In the genomic region with DNA sequence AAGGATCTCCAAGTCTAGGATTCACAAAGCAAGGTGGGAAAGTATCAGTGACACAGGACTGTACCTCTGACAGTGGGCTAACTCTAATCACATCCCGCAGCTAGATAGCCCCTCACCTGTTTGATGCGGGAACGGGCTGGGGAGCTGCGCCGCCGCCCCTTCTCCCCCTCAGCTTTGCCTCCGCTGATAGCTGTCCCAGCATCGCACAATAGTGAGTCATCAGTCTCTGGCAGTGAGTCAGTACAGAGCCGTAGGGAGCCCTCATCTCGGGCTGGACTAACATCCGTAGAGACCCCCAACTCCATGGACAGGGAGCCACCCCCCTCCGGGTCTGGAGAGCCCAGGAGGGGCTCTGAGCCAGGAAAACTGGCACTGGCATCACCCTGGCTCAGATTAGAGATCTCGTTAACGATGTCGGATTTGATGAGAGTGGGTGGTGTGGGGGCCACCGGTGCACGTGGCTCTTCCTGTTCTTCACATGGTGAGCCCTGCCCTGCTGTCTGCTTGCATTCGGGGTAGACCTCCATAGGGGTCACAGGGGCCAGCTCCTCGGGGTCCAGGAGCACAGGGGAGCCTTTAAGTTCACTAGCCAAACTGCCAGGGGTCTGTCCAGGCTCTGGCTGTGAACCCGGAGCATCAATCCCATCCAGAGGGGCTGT, we compare ENCODE assay signal across 12 cellular contexts. TPM values are rescaled to one million over a fixed set of nuclear protein-coding genes. Genes with fewer than 3 reads are reported as not detected.
A peak's percentile ranks its signal among the peaks of the same experiment; 100 is the strongest.
DNase-seq lines count a peak whose midpoint lies in the region; ATAC-seq, FAIRE-seq and TF ChIP-seq lines count a peak whose summit lies in the region.
"Had no signal": no experiment of that assay in that cellular context is flagged by ENCODE, and none has a peak within 500 bp of the region (broad histone marks: within the 10 kb centered on the region; RNA-seq: fewer than 3 reads in every experiment).

No MANE protein-coding gene starts in this region.

- H3K27me3 ChIP-seq in HepG2 (ENCODE audit: control insufficient read depth in 1 of 2, insufficient read depth in 2 of 2, low read length in 2 of 2), result no peaks in the 10 kb centered on the region
- no peaks in the 10 kb centered on the region for H3K27me3 ChIP-seq in right lobe of liver
- H3K27me3 ChIP-seq in small intestine (ENCODE audit: control insufficient read depth in 2 of 2, insufficient read depth in 2 of 2, low read length in 2 of 2), result no peaks in the 10 kb centered on the region
- H3K27me3 ChIP-seq: thyroid gland had no signal

- TF ChIP-seq CTCF in HepG2 (CRISPR knock-in tag; IDR thresholded peaks at IDR 0.05) (no peak), right lobe of liver (IDR thresholded peaks at IDR 0.05) (no peak)

- H3K27ac ChIP-seq in HepG2 (ENCODE audit: extremely low read length, insufficient read depth, low read length), result no peak overlapping the region
- no peak overlapping the region for H3K27ac ChIP-seq in right lobe of liver
- no peak overlapping the region for H3K27ac ChIP-seq in small intestine (ENCODE audit: low read depth in 1 of 2, low read length in 1 of 2)
- H3K27ac ChIP-seq: HL-60, thyroid gland had no signal

- in situ Hi-C loops in HepG2 (cut with HindIII; ENCODE audit: extremely low pct_ligation_motif_present, low pct_unique_long_range_greater_than_20kb), result no loop called here

- peaks cover 73 to 96% of the 10 kb centered on the region in 2 experiments for H3K36me3 ChIP-seq in HepG2 (replicated peaks in 1 of 2; ENCODE audit: control insufficient read depth in 1 of 2, insufficient read depth in 2 of 2, low read length in 2 of 2)
- peaks cover 13 to 89% (median 54%) of the 10 kb centered on the region in 4 donors for H3K36me3 ChIP-seq in right lobe of liver
- peaks cover 36 to 58% of the 10 kb centered on the region in 2 donors for H3K36me3 ChIP-seq in small intestine (ENCODE audit: control insufficient read depth in 2 of 2, insufficient read depth in 2 of 2, low read length in 2 of 2)

- no peak for ATAC-seq in HepG2
- no peak for ATAC-seq in right lobe of liver
- ATAC-seq in GM19467 (IDR thresholded peaks at IDR 0.05; ENCODE audit: unreplicated experiment), result no peak
- ATAC-seq in GM19397 (IDR thresholded peaks at IDR 0.05; ENCODE audit: unreplicated experiment), result no peak
- ATAC-seq: activated CD4-positive, alpha-beta T cell treated with anti-CD3 and anti-CD28 coated beads for 36 hours; activated T-cell treated with anti-CD3 and anti-CD28 coated beads, Interleukin-2, amount 50 U/mL, for 4 hours had no signal

- no peak for TF ChIP-seq POLR2A in HepG2 (IDR thresholded peaks at IDR 0.05; ENCODE audit: insufficient read depth in 1 of 2, low read depth in 2 of 2, low read length in 2 of 2)
- no peak for TF ChIP-seq POLR2A in right lobe of liver (IDR thresholded peaks at IDR 0.05)

- no peak for TF ChIP-seq RAD21 in HepG2 (CRISPR knock-in tag; IDR thresholded peaks at IDR 0.05)

- H3K4me2 ChIP-seq in HepG2 (ENCODE audit: low read depth, low read length), result no peak overlapping the region

- CTCF ChIA-PET in HepG2 (lab: Yijun Ruan, JAX; ENCODE audit: low intra/inter-chr PET ratio, low total read pairs), result no interaction called here

- intact Hi-C loops in HepG2 (cut with micrococcal nuclease; ENCODE audit: unreplicated experiment) (no loop called here), right lobe of liver (cut with DNase I) (no loop called here)

- H2AFZ ChIP-seq in HepG2 (ENCODE audit: low read length), result no peak overlapping the region

- TF ChIP-seq EP300 in HepG2 (IDR thresholded peaks at IDR 0.05; ENCODE audit: low read depth in 2 of 2, low read length in 2 of 2) (no peak), HepG2 (CRISPR knock-in tag; IDR thresholded peaks at IDR 0.05; ENCODE audit: borderline replicate concordance) (no peak)

- H4K20me1 ChIP-seq in HepG2 (ENCODE audit: insufficient read depth, low read length), result peaks cover 14% of the 10 kb centered on the region; the same call in 1 of the 2 replicates

- no peak for FAIRE-seq in HepG2 (lab: Jason Lieb, UNC)
- no peak for FAIRE-seq in small intestine (lab: Jason Lieb, UNC)

- WGBS in HepG2 (ENCODE audit: low lambda C conversion rate), result 98% methylated on average over 13 of the region's 20 CpGs
- WGBS in right lobe of liver (ENCODE audit: insufficient coverage, low coverage, low lambda C conversion rate, missing lambda C conversion rate), result 100% methylated on average over 3 of the region's 20 CpGs
- WGBS in small intestine, 3 donors, result 88 to 92% (median 89%) methylated on average over 20 of the region's 20 CpGs

- H3K9ac ChIP-seq in HepG2 (ENCODE audit: insufficient read depth, low read depth, low read length), result no peak overlapping the region

- POLR2A ChIA-PET in HepG2 (lab: Yijun Ruan, JAX), result no interaction called here

- no TSS peak for BruUV-seq in HepG2 (replicated peaks; lab: Mats Ljungman, UMichigan)

- H3K9me3 ChIP-seq in HepG2 (ENCODE audit: low read length), result no peaks in the 10 kb centered on the region
- no peaks in the 10 kb centered on the region for H3K9me3 ChIP-seq in right lobe of liver
- H3K9me3 ChIP-seq in small intestine (ENCODE audit: control insufficient read depth, low read depth), result no peaks in the 10 kb centered on the region
- H3K9me3 ChIP-seq: thyroid gland had no signal

- peaks cover 2% of the 10 kb centered on the region for H3K79me2 ChIP-seq in HepG2 (ENCODE audit: insufficient read depth, low read length)

- H3K4me3 ChIP-seq in HepG2 (replicated peaks in 1 of 3; ENCODE audit: insufficient read depth in 1 of 3, low read depth in 2 of 3, low read length in 3 of 3), result no peak overlapping the region
- no peak overlapping the region for H3K4me3 ChIP-seq in right lobe of liver
- H3K4me3 ChIP-seq in small intestine (ENCODE audit: low read depth in 1 of 2, low read length in 2 of 2), result no peak overlapping the region
- H3K4me3 ChIP-seq: thyroid gland had no signal

- DNase-seq in HepG2 (ENCODE audit: low spot score) (no peak), right lobe of liver (no peak), astrocyte of the hippocampus (ENCODE audit: low read depth, low spot score) (peak; percentile 88), hepatic stellate cell (ENCODE audit: low spot score) (peak; percentile 97), cortex of kidney (lab: John Stamatoyannopoulos, UW) (no peak), small intestine (no peak)
- DNase-seq: activated CD4-positive, alpha-beta T cell treated with anti-CD3 and anti-CD28 coated beads for 36 hours; activated T-cell treated with anti-CD3 and anti-CD28 coated beads, Interleukin-2, amount 50 U/mL, for 4 hours; thyroid gland had no signal

- H3K4me1 ChIP-seq in HepG2 (ENCODE audit: insufficient read depth, low read length) (no peaks in the 10 kb centered on the region), right lobe of liver (peaks cover 0 to under 1% (median 0%) of the 10 kb centered on the region in 4 donors), small intestine (ENCODE audit: control insufficient read depth in 2 of 2, insufficient read depth in 1 of 2, low read depth in 1 of 2, low read length in 1 of 2) (no peaks in the 10 kb centered on the region)
- H3K4me1 ChIP-seq: thyroid gland had no signal

RNA-seq across cellular contexts. Expression of gene KMT2D, which starts 10.9 kb away (rescaled TPM):
- 10.4 and 25.7 TPM in 2 replicates for total RNA-seq in HepG2 (2016; rRNA removed; fragmentation: Illumina TruSeq; extraction: Trizol)
- 3.8 and 5.1 TPM in 2 replicates for total RNA-seq in HepG2 (2016; cell fraction: cytosol; rRNA removed; fragmentation: Illumina TruSeq; extraction: Trizol; ENCODE audit: low read depth)
- total RNA-seq in HepG2 (2016; cell fraction: insoluble cytoplasmic fraction; rRNA removed; fragmentation: Illumina TruSeq; extraction: Trizol), result 9.4 and 20.2 TPM in 2 replicates
- total RNA-seq in HepG2 (2016; cell fraction: membrane; rRNA removed; fragmentation: Illumina TruSeq; extraction: Trizol), result 7.5 and 9.1 TPM in 2 replicates
- 25.5 and 28.3 TPM in 2 replicates for total RNA-seq in HepG2 (2016; cell fraction: nucleus; rRNA removed; fragmentation: Illumina TruSeq; extraction: Trizol)
- polyA plus RNA-seq in HepG2 (2011; rRNA removed), result 8.1 and 8.2 TPM in 2 replicates
- 5.0 and 6.5 TPM in 2 replicates for polyA plus RNA-seq in HepG2 (2011; cell fraction: cytosol; rRNA removed)
- polyA plus RNA-seq in HepG2 (2011; cell fraction: nucleus; rRNA removed), result 41.1 and 48.4 TPM in 2 replicates
- polyA plus RNA-seq in HepG2 (2012), result 20.0 and 20.6 TPM in 2 replicates
- polyA plus RNA-seq in HepG2 (2016; cell fraction: cytosol; fragmentation: Illumina TruSeq; extraction: Trizol; ENCODE audit: low read depth), result 0.52 and 0.66 TPM in 2 replicates
- 18.4 and 23.1 TPM in 2 replicates for polyA plus RNA-seq in HepG2 (2016; cell fraction: insoluble cytoplasmic fraction; fragmentation: Illumina TruSeq; extraction: Trizol; ENCODE audit: low read depth)
- 1.3 and 2.4 TPM in 2 replicates for polyA plus RNA-seq in HepG2 (2016; cell fraction: membrane; fragmentation: Illumina TruSeq; extraction: Trizol; ENCODE audit: low read depth)
- polyA plus RNA-seq in HepG2 (2016; cell fraction: nucleus; fragmentation: Illumina TruSeq; extraction: Trizol; ENCODE audit: insufficient read depth, low read depth), result 78.2 and 102 TPM in 2 replicates
- polyA minus RNA-seq in HepG2 (2011; rRNA and poly(A)+ RNA removed; ENCODE audit: low replicate concordance), result 12.2 and 28.0 TPM in 2 replicates
- polyA minus RNA-seq in HepG2 (2011; cell fraction: cytosol; rRNA and poly(A)+ RNA removed), result 19.4 and 23.5 TPM in 2 replicates
- 32.2 and 33.3 TPM in 2 replicates for polyA minus RNA-seq in HepG2 (2011; cell fraction: nucleus; rRNA and poly(A)+ RNA removed)
- 10 to 100 TPM; 28.6 to 35.4 (median 33.3) TPM for total RNA-seq in right lobe of liver
- 10 to 100 TPM in 2 of 3 donors, 1 to 10 TPM in 1; 5.4 to 34.8 (median 10.7) TPM for polyA plus RNA-seq in small intestine

RNA-seq across cellular contexts. Expression of gene RHEBL1, which starts 20.1 kb away (rescaled TPM):
- total RNA-seq in HepG2 (2016; rRNA removed; fragmentation: Illumina TruSeq; extraction: Trizol) (1.4 and 1.6 TPM in 2 replicates), right lobe of liver (under 1 TPM in 5 of 6 experiments, not detected in 1; 0.17 to 0.60 (median 0.43) TPM)
- 0.71 and 0.79 TPM in 2 replicates for total RNA-seq in HepG2 (2016; cell fraction: cytosol; rRNA removed; fragmentation: Illumina TruSeq; extraction: Trizol; ENCODE audit: low read depth)
- 1.5 and 1.9 TPM in 2 replicates for total RNA-seq in HepG2 (2016; cell fraction: insoluble cytoplasmic fraction; rRNA removed; fragmentation: Illumina TruSeq; extraction: Trizol)
- total RNA-seq in HepG2 (2016; cell fraction: membrane; rRNA removed; fragmentation: Illumina TruSeq; extraction: Trizol), result 0.62 and 1.0 TPM in 2 replicates
- total RNA-seq in HepG2 (2016; cell fraction: nucleus; rRNA removed; fragmentation: Illumina TruSeq; extraction: Trizol), result 0.75 and 1.0 TPM in 2 replicates
- polyA plus RNA-seq in HepG2 (2011; rRNA removed) (2.5 and 2.9 TPM in 2 replicates), small intestine (1 to 10 TPM in 2 of 3 donors, not detected in 1; 1.2 to 1.4 TPM)
- polyA plus RNA-seq in HepG2 (2011; cell fraction: cytosol; rRNA removed), result 2.7 and 2.8 TPM in 2 replicates
- polyA plus RNA-seq in HepG2 (2011; cell fraction: nucleus; rRNA removed), result 2.0 and 2.7 TPM in 2 replicates
- 2.3 and 3.2 TPM in 2 replicates for polyA plus RNA-seq in HepG2 (2012)
- polyA plus RNA-seq in HepG2 (2016; cell fraction: cytosol; fragmentation: Illumina TruSeq; extraction: Trizol; ENCODE audit: low read depth), result 0.21 and 0.42 TPM in 2 replicates
- 1.2 and 1.3 TPM in 2 replicates for polyA plus RNA-seq in HepG2 (2016; cell fraction: insoluble cytoplasmic fraction; fragmentation: Illumina TruSeq; extraction: Trizol; ENCODE audit: low read depth)
- polyA plus RNA-seq in HepG2 (2016; cell fraction: membrane; fragmentation: Illumina TruSeq; extraction: Trizol; ENCODE audit: low read depth), result 0.52 and 0.79 TPM in 2 replicates
- 1.3 and 1.8 TPM in 2 replicates for polyA plus RNA-seq in HepG2 (2016; cell fraction: nucleus; fragmentation: Illumina TruSeq; extraction: Trizol; ENCODE audit: insufficient read depth, low read depth)
- 4.3 TPM in 2 replicates for polyA minus RNA-seq in HepG2 (2011; rRNA and poly(A)+ RNA removed; ENCODE audit: low replicate concordance)
- polyA minus RNA-seq in HepG2 (2011; cell fraction: cytosol; rRNA and poly(A)+ RNA removed), result 0.88 and 0.89 TPM in 2 replicates
- 0.62 and 0.90 TPM in 2 replicates for polyA minus RNA-seq in HepG2 (2011; cell fraction: nucleus; rRNA and poly(A)+ RNA removed)

RNA-seq across cellular contexts. Expression of gene PRKAG1, which starts 31.1 kb away (rescaled TPM):
- total RNA-seq in HepG2 (2016; rRNA removed; fragmentation: Illumina TruSeq; extraction: Trizol) (32.8 and 37.6 TPM in 2 replicates), right lobe of liver (10 to 100 TPM; 24.8 to 36.2 (median 30.1) TPM)
- total RNA-seq in HepG2 (2016; cell fraction: cytosol; rRNA removed; fragmentation: Illumina TruSeq; extraction: Trizol; ENCODE audit: low read depth), result 9.1 and 11.2 TPM in 2 replicates
- total RNA-seq in HepG2 (2016; cell fraction: insoluble cytoplasmic fraction; rRNA removed; fragmentation: Illumina TruSeq; extraction: Trizol), result 30.6 and 39.9 TPM in 2 replicates
- 19.3 and 21.1 TPM in 2 replicates for total RNA-seq in HepG2 (2016; cell fraction: membrane; rRNA removed; fragmentation: Illumina TruSeq; extraction: Trizol)
- total RNA-seq in HepG2 (2016; cell fraction: nucleus; rRNA removed; fragmentation: Illumina TruSeq; extraction: Trizol), result 16.7 and 19.6 TPM in 2 replicates
- polyA plus RNA-seq in HepG2 (2011; rRNA removed) (21.2 and 26.1 TPM in 2 replicates), small intestine (10 to 100 TPM; 50.0 to 60.6 (median 60.5) TPM)
- 18.5 and 26.3 TPM in 2 replicates for polyA plus RNA-seq in HepG2 (2011; cell fraction: cytosol; rRNA removed)
- polyA plus RNA-seq in HepG2 (2011; cell fraction: nucleus; rRNA removed), result 8.8 and 11.6 TPM in 2 replicates
- polyA plus RNA-seq in HepG2 (2012), result 20.2 and 21.7 TPM in 2 replicates
- polyA plus RNA-seq in HepG2 (2016; cell fraction: cytosol; fragmentation: Illumina TruSeq; extraction: Trizol; ENCODE audit: low read depth), result 7.6 and 8.8 TPM in 2 replicates
- 38.7 and 40.2 TPM in 2 replicates for polyA plus RNA-seq in HepG2 (2016; cell fraction: insoluble cytoplasmic fraction; fragmentation: Illumina TruSeq; extraction: Trizol; ENCODE audit: low read depth)
- 14.5 and 16.2 TPM in 2 replicates for polyA plus RNA-seq in HepG2 (2016; cell fraction: membrane; fragmentation: Illumina TruSeq; extraction: Trizol; ENCODE audit: low read depth)
- polyA plus RNA-seq in HepG2 (2016; cell fraction: nucleus; fragmentation: Illumina TruSeq; extraction: Trizol; ENCODE audit: insufficient read depth, low read depth), result 24.6 and 24.9 TPM in 2 replicates
- polyA minus RNA-seq in HepG2 (2011; rRNA and poly(A)+ RNA removed; ENCODE audit: low replicate concordance), result 11.5 and 73.4 TPM in 2 replicates
- polyA minus RNA-seq in HepG2 (2011; cell fraction: cytosol; rRNA and poly(A)+ RNA removed), result 7.8 and 9.5 TPM in 2 replicates
- polyA minus RNA-seq in HepG2 (2011; cell fraction: nucleus; rRNA and poly(A)+ RNA removed), result 11.6 TPM in 2 replicates

RNA-seq across cellular contexts. Expression of gene DHH, which starts 44.9 kb away (rescaled TPM):
- total RNA-seq in HepG2 (2016; rRNA removed; fragmentation: Illumina TruSeq; extraction: Trizol) (not detected in 2 replicates), right lobe of liver (under 1 TPM in 3 of 6 experiments, not detected in 3; 0.04 to 0.13 (median 0.07) TPM)
- total RNA-seq in HepG2 (2016; cell fraction: cytosol; rRNA removed; fragmentation: Illumina TruSeq; extraction: Trizol; ENCODE audit: low read depth), result not detected in 2 replicates
- not detected in 2 replicates for total RNA-seq in HepG2 (2016; cell fraction: insoluble cytoplasmic fraction; rRNA removed; fragmentation: Illumina TruSeq; extraction: Trizol)
- total RNA-seq in HepG2 (2016; cell fraction: membrane; rRNA removed; fragmentation: Illumina TruSeq; extraction: Trizol), result not detected in 2 replicates
- total RNA-seq in HepG2 (2016; cell fraction: nucleus; rRNA removed; fragmentation: Illumina TruSeq; extraction: Trizol), result not detected in 2 replicates
- polyA plus RNA-seq in HepG2 (2011; rRNA removed) (not detected in 2 replicates), small intestine (1 to 10 TPM in 1 of 3 donors, not detected in 2; 2.3 TPM)
- not detected in 2 replicates for polyA plus RNA-seq in HepG2 (2011; cell fraction: cytosol; rRNA removed)
- 0.03 and 0.10 TPM in 2 replicates for polyA plus RNA-seq in HepG2 (2011; cell fraction: nucleus; rRNA removed)
- not detected in 2 replicates for polyA plus RNA-seq in HepG2 (2012)
- polyA plus RNA-seq in HepG2 (2016; cell fraction: cytosol; fragmentation: Illumina TruSeq; extraction: Trizol; ENCODE audit: low read depth), result not detected in 2 replicates
- not detected in 2 replicates for polyA plus RNA-seq in HepG2 (2016; cell fraction: insoluble cytoplasmic fraction; fragmentation: Illumina TruSeq; extraction: Trizol; ENCODE audit: low read depth)
- polyA plus RNA-seq in HepG2 (2016; cell fraction: membrane; fragmentation: Illumina TruSeq; extraction: Trizol; ENCODE audit: low read depth), result not detected in 2 replicates
- not detected in 2 replicates for polyA plus RNA-seq in HepG2 (2016; cell fraction: nucleus; fragmentation: Illumina TruSeq; extraction: Trizol; ENCODE audit: insufficient read depth, low read depth)
- 0.07 TPM in 1 of 2 replicates, not detected in the other for polyA minus RNA-seq in HepG2 (2011; rRNA and poly(A)+ RNA removed; ENCODE audit: low replicate concordance)
- polyA minus RNA-seq in HepG2 (2011; cell fraction: cytosol; rRNA and poly(A)+ RNA removed), result not detected in 2 replicates
- polyA minus RNA-seq in HepG2 (2011; cell fraction: nucleus; rRNA and poly(A)+ RNA removed), result 0.12 TPM in 1 of 2 replicates, not detected in the other
- total RNA-seq: activated CD4-positive, alpha-beta T cell treated with anti-CD3 and anti-CD28 coated beads for 36 hours had no signal

RNA-seq across cellular contexts. Expression of gene DDN, which starts 50.5 kb away (rescaled TPM):
- 0.51 and 0.53 TPM in 2 replicates for total RNA-seq in HepG2 (2016; rRNA removed; fragmentation: Illumina TruSeq; extraction: Trizol)
- 0.20 TPM in 1 of 2 replicates, not detected in the other for total RNA-seq in HepG2 (2016; cell fraction: cytosol; rRNA removed; fragmentation: Illumina TruSeq; extraction: Trizol; ENCODE audit: low read depth)
- total RNA-seq in HepG2 (2016; cell fraction: insoluble cytoplasmic fraction; rRNA removed; fragmentation: Illumina TruSeq; extraction: Trizol), result 0.43 and 0.54 TPM in 2 replicates
- total RNA-seq in HepG2 (2016; cell fraction: membrane; rRNA removed; fragmentation: Illumina TruSeq; extraction: Trizol), result 0.46 and 0.52 TPM in 2 replicates
- total RNA-seq in HepG2 (2016; cell fraction: nucleus; rRNA removed; fragmentation: Illumina TruSeq; extraction: Trizol), result 0.34 and 0.62 TPM in 2 replicates
- polyA plus RNA-seq in HepG2 (2011; rRNA removed), result 0.24 and 0.33 TPM in 2 replicates
- polyA plus RNA-seq in HepG2 (2011; cell fraction: cytosol; rRNA removed), result 0.21 and 0.34 TPM in 2 replicates
- 0.47 and 0.83 TPM in 2 replicates for polyA plus RNA-seq in HepG2 (2011; cell fraction: nucleus; rRNA removed)
- polyA plus RNA-seq in HepG2 (2012), result 0.48 and 0.69 TPM in 2 replicates
- 0.20 and 0.28 TPM in 2 replicates for polyA plus RNA-seq in HepG2 (2016; cell fraction: cytosol; fragmentation: Illumina TruSeq; extraction: Trizol; ENCODE audit: low read depth)
- 0.58 and 0.73 TPM in 2 replicates for polyA plus RNA-seq in HepG2 (2016; cell fraction: insoluble cytoplasmic fraction; fragmentation: Illumina TruSeq; extraction: Trizol; ENCODE audit: low read depth)
- polyA plus RNA-seq in HepG2 (2016; cell fraction: membrane; fragmentation: Illumina TruSeq; extraction: Trizol; ENCODE audit: low read depth), result 0.48 and 0.58 TPM in 2 replicates
- polyA plus RNA-seq in HepG2 (2016; cell fraction: nucleus; fragmentation: Illumina TruSeq; extraction: Trizol; ENCODE audit: insufficient read depth, low read depth), result 1.2 and 1.3 TPM in 2 replicates
- polyA minus RNA-seq in HepG2 (2011; rRNA and poly(A)+ RNA removed; ENCODE audit: low replicate concordance), result 0.46 and 5.3 TPM in 2 replicates
- polyA minus RNA-seq in HepG2 (2011; cell fraction: cytosol; rRNA and poly(A)+ RNA removed), result 0.44 and 0.49 TPM in 2 replicates
- polyA minus RNA-seq in HepG2 (2011; cell fraction: nucleus; rRNA and poly(A)+ RNA removed), result 0.25 and 0.39 TPM in 2 replicates
- under 1 TPM in 2 of 6 experiments, not detected in 4; 0.18 to 0.19 TPM for total RNA-seq in right lobe of liver
- polyA plus RNA-seq in small intestine, result under 1 TPM in 2 of 3 donors, not detected in 1; 0.16 to 0.22 TPM

Comparison
In these comparisons a context has a peak if more than half of its experiments do, and no peak if none do; other contexts are left out.
1. DNase-seq: peak in astrocyte of the hippocampus (single experiment) and hepatic stellate cell (single experiment); none in HepG2 (single experiment), right lobe of liver (0 of 3), cortex of kidney (single experiment) and small intestine (single experiment).